In genomic region chr18:60196818-60197217, GRCh38 we compare ENCODE assay signal across 19 cellular contexts.
"Had no signal": no experiment of that assay in that cellular context is flagged by ENCODE, and none has a peak within 500 bp of the region (broad histone marks: within the 10 kb centered on the region; RNA-seq: fewer than 3 reads in every experiment).

No MANE protein-coding gene starts in this region.

- H3K36me3 Mint-ChIP-seq: activated naive CD4-positive, alpha-beta T cell treated with anti-CD3 and anti-CD28 coated beads, Interleukin-2, amount 10 ng/mL, durations not matched to agents 7 days and 5 days; activated naive CD8-positive, alpha-beta T cell treated with anti-CD3 and anti-CD28 coated beads for 36 hours had no signal

- H3K4me3 Mint-ChIP-seq: activated CD8-positive, alpha-beta T cell treated with anti-CD3 and anti-CD28 coated beads for 36 hours; activated naive CD4-positive, alpha-beta T cell treated with anti-CD3 and anti-CD28 coated beads, Interleukin-2, amount 10 ng/mL, durations not matched to agents 7 days and 5 days; activated naive CD8-positive, alpha-beta T cell treated with anti-CD3 and anti-CD28 coated beads for 36 hours; activated T-cell treated with anti-CD3 and anti-CD28 coated beads, Interleukin-2, amount 50 U/mL, for 72 hours; T-helper 1 cell treated with Interleukin-12 subunit alpha and Interleukin-12 subunit beta and Interleukin-4 antibody, amounts not matched to agents 30 μg/mL and 1 μg/mL, for 36 hours had no signal

- H3K4me1 Mint-ChIP-seq: activated naive CD4-positive, alpha-beta T cell treated with anti-CD3 and anti-CD28 coated beads, Interleukin-2, amount 10 ng/mL, durations not matched to agents 7 days and 5 days; activated naive CD8-positive, alpha-beta T cell treated with anti-CD3 and anti-CD28 coated beads for 36 hours had no signal

- H3K27ac Mint-ChIP-seq: activated CD8-positive, alpha-beta T cell treated with anti-CD3 and anti-CD28 coated beads for 36 hours; activated naive CD4-positive, alpha-beta T cell treated with anti-CD3 and anti-CD28 coated beads, Interleukin-2, amount 10 ng/mL, durations not matched to agents 7 days and 5 days; activated naive CD8-positive, alpha-beta T cell treated with anti-CD3 and anti-CD28 coated beads for 36 hours; activated T-cell treated with anti-CD3 and anti-CD28 coated beads, Interleukin-2, amount 50 U/mL, for 72 hours; activated T-helper 2 cell treated with anti-CD3 and anti-CD28 coated beads, Interferon-gamma antibody, Interleukin-2, Interleukin-4, amounts not matched to agents 10 μg/mL and 5 μg/mL and 100 μg/mL, durations not matched to agents 14 hours and 24 hours and 36 hours; T-helper 1 cell treated with Interleukin-12 subunit alpha and Interleukin-12 subunit beta and Interleukin-4 antibody, amounts not matched to agents 30 μg/mL and 1 μg/mL, for 36 hours had no signal

- H3K36me3 ChIP-seq: Peyer's patch, SJCRH30 had no signal

- H3K27me3 Mint-ChIP-seq: activated naive CD4-positive, alpha-beta T cell treated with anti-CD3 and anti-CD28 coated beads, Interleukin-2, amount 10 ng/mL, durations not matched to agents 7 days and 5 days; activated naive CD8-positive, alpha-beta T cell treated with anti-CD3 and anti-CD28 coated beads for 36 hours had no signal

- H3K27ac ChIP-seq: Peyer's patch, RWPE1, SJCRH30 had no signal

- H3K4me1 ChIP-seq: Peyer's patch, SJCRH30 had no signal

- ATAC-seq: activated CD4-positive, CD25-positive, alpha-beta regulatory T cell treated with anti-CD3 and anti-CD28 coated beads, Interleukin-2, amount 50 U/mL, for 24 hours; activated CD8-positive, alpha-beta T cell treated with anti-CD3 and anti-CD28 coated beads for 36 hours; activated T-cell treated with anti-CD3 and anti-CD28 coated beads, Interleukin-2, amount 50 U/mL, for 72 hours had no signal

- DNase-seq: activated CD4-positive, alpha-beta T cell treated with anti-CD3 and anti-CD28 coated beads for 4 hours; activated CD8-positive, alpha-beta memory T cell treated with anti-CD3 and anti-CD28 coated beads, Interleukin-2, amount 50 U/mL, for 4 hours; activated CD8-positive, alpha-beta T cell treated with anti-CD3 and anti-CD28 coated beads for 36 hours; activated gamma-delta T cell treated with Interleukin-2 at 50 U/mL for 16 hours; activated naive CD4-positive, alpha-beta T cell treated with anti-CD3 and anti-CD28 coated beads, Interleukin-2, amount 10 ng/mL, durations not matched to agents 7 days and 5 days; activated naive CD8-positive, alpha-beta T cell treated with anti-CD3 and anti-CD28 coated beads for 36 hours; activated T-cell treated with anti-CD3 and anti-CD28 coated beads, Interleukin-2, amount 50 U/mL, for 72 hours; cerebellar nuclear complex; NCI-H1105 treated with DMSO at 0.1 percent for 48 hours; NCI-H1436 treated with DMSO at 0.1 percent for 48 hours; NCI-H187; NCI-H2081; Peyer's patch; Right ventricle myocardium superior; SJCRH30 had no signal

- H3K4me3 ChIP-seq: Peyer's patch, SJCRH30 had no signal

- H3K9me3 Mint-ChIP-seq: activated CD8-positive, alpha-beta T cell treated with anti-CD3 and anti-CD28 coated beads for 36 hours; activated naive CD4-positive, alpha-beta T cell treated with anti-CD3 and anti-CD28 coated beads, Interleukin-2, amount 10 ng/mL, durations not matched to agents 7 days and 5 days; activated naive CD8-positive, alpha-beta T cell treated with anti-CD3 and anti-CD28 coated beads for 36 hours; activated T-cell treated with anti-CD3 and anti-CD28 coated beads, Interleukin-2, amount 50 U/mL, for 72 hours; activated T-helper 2 cell treated with anti-CD3 and anti-CD28 coated beads, Interferon-gamma antibody, Interleukin-2, Interleukin-4, amounts not matched to agents 10 μg/mL and 5 μg/mL and 100 μg/mL, durations not matched to agents 14 hours and 24 hours and 36 hours; T-helper 1 cell treated with Interleukin-12 subunit alpha and Interleukin-12 subunit beta and Interleukin-4 antibody, amounts not matched to agents 30 μg/mL and 1 μg/mL, for 36 hours had no signal

- H3K27me3 ChIP-seq: Peyer's patch, SJCRH30 had no signal
